1 cellular context compared by ENCODE assay signal in the genomic region with DNA sequence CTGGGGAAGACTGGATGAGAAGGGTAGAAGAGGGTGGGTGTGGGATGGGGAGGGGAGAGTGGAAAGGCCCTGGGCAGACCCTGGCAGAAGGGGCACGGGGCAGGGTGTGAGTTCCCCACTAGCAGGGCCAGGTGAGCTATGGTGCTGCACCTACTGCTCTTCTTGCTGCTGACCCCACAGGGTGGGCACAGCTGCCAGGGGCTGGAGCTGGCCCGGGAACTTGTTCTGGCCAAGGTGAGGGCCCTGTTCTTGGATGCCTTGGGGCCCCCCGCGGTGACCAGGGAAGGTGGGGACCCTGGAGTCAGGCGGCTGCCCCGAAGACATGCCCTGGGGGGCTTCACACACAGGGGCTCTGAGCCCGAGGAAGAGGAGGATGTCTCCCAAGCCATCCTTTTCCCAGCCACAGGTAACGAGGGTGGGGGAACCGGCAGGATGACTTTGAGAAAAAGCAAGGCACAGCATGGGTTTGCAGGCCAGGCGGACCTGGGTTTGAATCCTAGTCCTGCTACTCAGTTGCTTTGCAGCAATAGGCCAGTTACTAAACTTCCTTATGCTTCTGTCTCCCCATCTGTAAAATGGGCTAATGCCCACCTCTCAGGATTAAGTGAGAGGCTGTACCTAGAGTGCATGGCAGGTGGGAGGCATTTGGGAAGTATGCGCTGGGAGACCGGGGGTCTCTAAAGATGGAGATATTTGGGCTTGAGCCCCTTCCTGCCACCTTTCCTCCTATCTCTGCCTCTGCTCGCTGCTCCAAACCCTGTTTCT.
TF ChIP-seq lines count a peak whose summit lies in the region.

A gene with protein sequence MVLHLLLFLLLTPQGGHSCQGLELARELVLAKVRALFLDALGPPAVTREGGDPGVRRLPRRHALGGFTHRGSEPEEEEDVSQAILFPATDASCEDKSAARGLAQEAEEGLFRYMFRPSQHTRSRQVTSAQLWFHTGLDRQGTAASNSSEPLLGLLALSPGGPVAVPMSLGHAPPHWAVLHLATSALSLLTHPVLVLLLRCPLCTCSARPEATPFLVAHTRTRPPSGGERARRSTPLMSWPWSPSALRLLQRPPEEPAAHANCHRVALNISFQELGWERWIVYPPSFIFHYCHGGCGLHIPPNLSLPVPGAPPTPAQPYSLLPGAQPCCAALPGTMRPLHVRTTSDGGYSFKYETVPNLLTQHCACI (plus strand): TSS at position 74 of the 765 bp plus-strand sequence. CDS start 65 bp downstream, at position 139.

TF ChIP-seq in HepG2, 621 proteins besides CTCF, POLR2A, EP300 and RAD21 (continued from another document and continues in another):
- TF ChIP-seq ZSCAN22 (CRISPR knock-in tag; IDR thresholded peaks at IDR 0.05) (0 out of 2 replicates have a peak, but pooled peaks have one; percentile 2), EED (CRISPR knock-in tag; IDR thresholded peaks at IDR 0.05) (peak; percentile 10; the same call in 1 of the 2 replicates), TBX3 (IDR thresholded peaks at IDR 0.05; ENCODE audit: borderline replicate concordance) (no peak), PHF21A (CRISPR knock-in tag; IDR thresholded peaks at IDR 0.05) (no peak), ZNF614 (CRISPR knock-in tag; IDR thresholded peaks at IDR 0.05; ENCODE audit: borderline replicate concordance) (no peak), ZNF652 (CRISPR knock-in tag; IDR thresholded peaks at IDR 0.05; ENCODE audit: borderline replicate concordance, low read depth) (no peak), KDM5A (IDR thresholded peaks at IDR 0.05; ENCODE audit: borderline replicate concordance, low read length) (no peak), SALL2 (CRISPR knock-in tag; IDR thresholded peaks at IDR 0.05) (no peak), PHF8 (CRISPR knock-in tag; IDR thresholded peaks at IDR 0.05) (no peak; the same call in 1 of the 2 replicates), HMG20A (CRISPR knock-in tag; IDR thresholded peaks at IDR 0.05; ENCODE audit: borderline replicate concordance) (no peak), ZNF34 (CRISPR knock-in tag; IDR thresholded peaks at IDR 0.05; ENCODE audit: borderline replicate concordance) (no peak), ZNF274 (CRISPR knock-in tag; IDR thresholded peaks at IDR 0.05) (no peak), ELF1 (CRISPR knock-in tag; IDR thresholded peaks at IDR 0.05) (no peak), MAFG (CRISPR knock-in tag; IDR thresholded peaks at IDR 0.05) (no peak), ZNF816 (CRISPR knock-in tag; IDR thresholded peaks at IDR 0.05; ENCODE audit: borderline replicate concordance) (no peak; the same call in 1 of the 2 replicates), ZNF530 (CRISPR knock-in tag; IDR thresholded peaks at IDR 0.05; ENCODE audit: low read depth) (no peak), NFE2 (CRISPR knock-in tag; IDR thresholded peaks at IDR 0.05) (no peak), ZKSCAN1 (IDR thresholded peaks at IDR 0.05; ENCODE audit: low read length) (no peak), SYNCRIP (IDR thresholded peaks at IDR 0.05; ENCODE audit: insufficient read depth, low read depth, low read length) (no peak), CC2D1A (CRISPR knock-in tag; IDR thresholded peaks at IDR 0.05) (no peak), SAFB2 (CRISPR knock-in tag; IDR thresholded peaks at IDR 0.05; ENCODE audit: borderline replicate concordance, low read depth) (no peak)
- TF ChIP-seq, protein P1, sequence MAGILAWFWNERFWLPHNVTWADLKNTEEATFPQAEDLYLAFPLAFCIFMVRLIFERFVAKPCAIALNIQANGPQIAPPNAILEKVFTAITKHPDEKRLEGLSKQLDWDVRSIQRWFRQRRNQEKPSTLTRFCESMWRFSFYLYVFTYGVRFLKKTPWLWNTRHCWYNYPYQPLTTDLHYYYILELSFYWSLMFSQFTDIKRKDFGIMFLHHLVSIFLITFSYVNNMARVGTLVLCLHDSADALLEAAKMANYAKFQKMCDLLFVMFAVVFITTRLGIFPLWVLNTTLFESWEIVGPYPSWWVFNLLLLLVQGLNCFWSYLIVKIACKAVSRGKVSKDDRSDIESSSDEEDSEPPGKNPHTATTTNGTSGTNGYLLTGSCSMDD (CRISPR knock-in tag; IDR thresholded peaks at IDR 0.05), result no peak
- TF ChIP-seq, protein P2, sequence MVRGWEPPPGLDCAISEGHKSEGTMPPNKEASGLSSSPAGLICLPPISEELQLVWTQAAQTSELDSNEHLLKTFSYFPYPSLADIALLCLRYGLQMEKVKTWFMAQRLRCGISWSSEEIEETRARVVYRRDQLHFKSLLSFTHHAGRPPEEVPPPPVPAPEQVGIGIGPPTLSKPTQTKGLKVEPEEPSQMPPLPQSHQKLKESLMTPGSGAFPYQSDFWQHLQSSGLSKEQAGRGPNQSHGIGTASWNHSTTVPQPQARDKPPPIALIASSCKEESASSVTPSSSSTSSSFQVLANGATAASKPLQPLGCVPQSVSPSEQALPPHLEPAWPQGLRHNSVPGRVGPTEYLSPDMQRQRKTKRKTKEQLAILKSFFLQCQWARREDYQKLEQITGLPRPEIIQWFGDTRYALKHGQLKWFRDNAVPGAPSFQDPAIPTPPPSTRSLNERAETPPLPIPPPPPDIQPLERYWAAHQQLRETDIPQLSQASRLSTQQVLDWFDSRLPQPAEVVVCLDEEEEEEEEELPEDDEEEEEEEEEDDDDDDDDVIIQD (CRISPR knock-in tag; IDR thresholded peaks at IDR 0.05; ENCODE audit: low read depth), result no peak
- TF ChIP-seq, protein P3, sequence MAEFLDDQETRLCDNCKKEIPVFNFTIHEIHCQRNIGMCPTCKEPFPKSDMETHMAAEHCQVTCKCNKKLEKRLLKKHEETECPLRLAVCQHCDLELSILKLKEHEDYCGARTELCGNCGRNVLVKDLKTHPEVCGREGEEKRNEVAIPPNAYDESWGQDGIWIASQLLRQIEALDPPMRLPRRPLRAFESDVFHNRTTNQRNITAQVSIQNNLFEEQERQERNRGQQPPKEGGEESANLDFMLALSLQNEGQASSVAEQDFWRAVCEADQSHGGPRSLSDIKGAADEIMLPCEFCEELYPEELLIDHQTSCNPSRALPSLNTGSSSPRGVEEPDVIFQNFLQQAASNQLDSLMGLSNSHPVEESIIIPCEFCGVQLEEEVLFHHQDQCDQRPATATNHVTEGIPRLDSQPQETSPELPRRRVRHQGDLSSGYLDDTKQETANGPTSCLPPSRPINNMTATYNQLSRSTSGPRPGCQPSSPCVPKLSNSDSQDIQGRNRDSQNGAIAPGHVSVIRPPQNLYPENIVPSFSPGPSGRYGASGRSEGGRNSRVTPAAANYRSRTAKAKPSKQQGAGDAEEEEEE (CRISPR knock-in tag; IDR thresholded peaks at IDR 0.05; ENCODE audit: borderline replicate concordance), result no peak
- TF ChIP-seq, protein P4, sequence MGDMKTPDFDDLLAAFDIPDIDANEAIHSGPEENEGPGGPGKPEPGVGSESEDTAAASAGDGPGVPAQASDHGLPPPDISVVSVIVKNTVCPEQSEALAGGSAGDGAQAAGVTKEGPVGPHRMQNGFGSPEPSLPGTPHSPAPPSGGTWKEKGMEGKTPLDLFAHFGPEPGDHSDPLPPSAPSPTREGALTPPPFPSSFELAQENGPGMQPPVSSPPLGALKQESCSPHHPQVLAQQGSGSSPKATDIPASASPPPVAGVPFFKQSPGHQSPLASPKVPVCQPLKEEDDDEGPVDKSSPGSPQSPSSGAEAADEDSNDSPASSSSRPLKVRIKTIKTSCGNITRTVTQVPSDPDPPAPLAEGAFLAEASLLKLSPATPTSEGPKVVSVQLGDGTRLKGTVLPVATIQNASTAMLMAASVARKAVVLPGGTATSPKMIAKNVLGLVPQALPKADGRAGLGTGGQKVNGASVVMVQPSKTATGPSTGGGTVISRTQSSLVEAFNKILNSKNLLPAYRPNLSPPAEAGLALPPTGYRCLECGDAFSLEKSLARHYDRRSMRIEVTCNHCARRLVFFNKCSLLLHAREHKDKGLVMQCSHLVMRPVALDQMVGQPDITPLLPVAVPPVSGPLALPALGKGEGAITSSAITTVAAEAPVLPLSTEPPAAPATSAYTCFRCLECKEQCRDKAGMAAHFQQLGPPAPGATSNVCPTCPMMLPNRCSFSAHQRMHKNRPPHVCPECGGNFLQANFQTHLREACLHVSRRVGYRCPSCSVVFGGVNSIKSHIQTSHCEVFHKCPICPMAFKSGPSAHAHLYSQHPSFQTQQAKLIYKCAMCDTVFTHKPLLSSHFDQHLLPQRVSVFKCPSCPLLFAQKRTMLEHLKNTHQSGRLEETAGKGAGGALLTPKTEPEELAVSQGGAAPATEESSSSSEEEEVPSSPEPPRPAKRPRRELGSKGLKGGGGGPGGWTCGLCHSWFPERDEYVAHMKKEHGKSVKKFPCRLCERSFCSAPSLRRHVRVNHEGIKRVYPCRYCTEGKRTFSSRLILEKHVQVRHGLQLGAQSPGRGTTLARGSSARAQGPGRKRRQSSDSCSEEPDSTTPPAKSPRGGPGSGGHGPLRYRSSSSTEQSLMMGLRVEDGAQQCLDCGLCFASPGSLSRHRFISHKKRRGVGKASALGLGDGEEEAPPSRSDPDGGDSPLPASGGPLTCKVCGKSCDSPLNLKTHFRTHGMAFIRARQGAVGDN (CRISPR knock-in tag; IDR thresholded peaks at IDR 0.05), result peak; percentile 20
- TF ChIP-seq, protein P5, sequence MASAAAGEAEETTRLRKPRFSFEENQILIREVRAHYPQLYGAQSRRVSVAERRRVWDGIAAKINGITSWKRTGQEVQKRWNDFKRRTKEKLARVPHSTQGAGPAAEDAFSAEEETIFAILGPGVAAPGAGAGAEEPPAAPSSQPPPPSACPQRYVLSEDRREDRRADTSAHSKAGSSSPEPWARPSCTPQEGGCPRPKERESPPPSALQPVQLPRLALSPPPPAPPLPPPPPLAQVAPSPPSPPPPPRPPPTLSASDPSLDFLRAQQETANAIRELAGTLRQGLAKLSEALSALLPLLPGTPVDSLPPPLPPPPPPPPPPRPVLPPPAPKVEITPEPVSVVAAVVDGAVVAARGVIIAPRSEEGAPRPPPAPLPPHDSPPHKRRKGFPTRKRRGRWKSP (CRISPR knock-in tag; IDR thresholded peaks at IDR 0.05), result no peak
- TF ChIP-seq, protein P6, sequence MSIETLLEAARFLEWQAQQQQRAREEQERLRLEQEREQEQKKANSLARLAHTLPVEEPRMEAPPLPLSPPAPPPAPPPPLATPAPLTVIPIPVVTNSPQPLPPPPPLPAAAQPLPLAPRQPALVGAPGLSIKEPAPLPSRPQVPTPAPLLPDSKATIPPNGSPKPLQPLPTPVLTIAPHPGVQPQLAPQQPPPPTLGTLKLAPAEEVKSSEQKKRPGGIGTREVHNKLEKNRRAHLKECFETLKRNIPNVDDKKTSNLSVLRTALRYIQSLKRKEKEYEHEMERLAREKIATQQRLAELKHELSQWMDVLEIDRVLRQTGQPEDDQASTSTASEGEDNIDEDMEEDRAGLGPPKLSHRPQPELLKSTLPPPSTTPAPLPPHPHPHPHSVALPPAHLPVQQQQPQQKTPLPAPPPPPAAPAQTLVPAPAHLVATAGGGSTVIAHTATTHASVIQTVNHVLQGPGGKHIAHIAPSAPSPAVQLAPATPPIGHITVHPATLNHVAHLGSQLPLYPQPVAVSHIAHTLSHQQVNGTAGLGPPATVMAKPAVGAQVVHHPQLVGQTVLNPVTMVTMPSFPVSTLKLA (IDR thresholded peaks at IDR 0.05), result no peak
- TF ChIP-seq, protein P7, sequence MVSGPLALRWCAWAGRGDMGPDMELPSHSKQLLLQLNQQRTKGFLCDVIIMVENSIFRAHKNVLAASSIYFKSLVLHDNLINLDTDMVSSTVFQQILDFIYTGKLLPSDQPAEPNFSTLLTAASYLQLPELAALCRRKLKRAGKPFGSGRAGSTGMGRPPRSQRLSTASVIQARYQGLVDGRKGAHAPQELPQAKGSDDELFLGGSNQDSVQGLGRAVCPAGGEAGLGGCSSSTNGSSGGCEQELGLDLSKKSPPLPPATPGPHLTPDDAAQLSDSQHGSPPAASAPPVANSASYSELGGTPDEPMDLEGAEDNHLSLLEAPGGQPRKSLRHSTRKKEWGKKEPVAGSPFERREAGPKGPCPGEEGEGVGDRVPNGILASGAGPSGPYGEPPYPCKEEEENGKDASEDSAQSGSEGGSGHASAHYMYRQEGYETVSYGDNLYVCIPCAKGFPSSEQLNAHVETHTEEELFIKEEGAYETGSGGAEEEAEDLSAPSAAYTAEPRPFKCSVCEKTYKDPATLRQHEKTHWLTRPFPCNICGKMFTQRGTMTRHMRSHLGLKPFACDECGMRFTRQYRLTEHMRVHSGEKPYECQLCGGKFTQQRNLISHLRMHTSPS (CRISPR knock-in tag; IDR thresholded peaks at IDR 0.05; ENCODE audit: low read depth), result peak; percentile 5; the same call in 1 of the 2 replicates
